ENCODE assay signal across 33 cellular contexts in the genomic region with DNA sequence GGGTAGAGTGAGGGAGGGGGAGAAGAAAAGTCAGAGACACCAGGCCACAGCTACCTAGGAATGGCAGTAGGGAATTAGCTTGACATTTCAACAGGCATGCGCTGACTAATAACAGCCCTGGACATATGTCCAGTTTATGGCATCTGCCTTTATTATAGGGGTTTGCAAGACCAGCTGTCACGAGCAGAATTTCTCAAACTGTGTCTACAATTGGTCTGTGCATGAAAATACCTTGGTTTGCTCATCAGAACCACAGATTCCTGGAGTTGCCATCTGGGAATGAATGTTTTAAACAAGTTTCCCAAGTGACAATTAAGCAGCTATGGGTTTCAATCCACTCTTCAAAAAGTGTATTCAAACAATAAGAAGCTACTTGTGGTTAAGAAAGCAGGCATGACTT.
"Had no signal": no experiment of that assay in that cellular context is flagged by ENCODE, and none has a peak within 500 bp of the region (broad histone marks: within the 10 kb centered on the region; RNA-seq: fewer than 3 reads in every experiment).

No MANE protein-coding gene starts in this region.

- H3K4me1 Mint-ChIP-seq: activated CD4-positive, alpha-beta memory T cell treated with anti-CD3 and anti-CD28 coated beads, Interleukin-2, amount 10 ng/mL, durations not matched to agents 7 days and 5 days; activated CD4-positive, alpha-beta T cell treated with anti-CD3 and anti-CD28 coated beads, Interleukin-2, amount 10 ng/mL, durations not matched to agents 7 days and 5 days; activated naive CD4-positive, alpha-beta T cell treated with anti-CD3 and anti-CD28 coated beads, Interleukin-2, amount 50 U/mL, for 24 hours; activated naive CD8-positive, alpha-beta T cell treated with anti-CD3 and anti-CD28 coated beads, Interleukin-2, amount 50 U/mL, for 24 hours; activated T-helper 17 cell treated with anti-CD3 and anti-CD28 coated beads, Interleukin-2, amount 50 U/mL, for 72 hours; immature natural killer cell; stimulated activated effector memory CD8-positive, alpha-beta T cell treated with anti-CD3 and anti-CD28 coated beads, Interleukin-12 subunit alpha, Interleukin-12 subunit beta, amount 100 ng/mL, for 72 hours; T-helper 17 cell had no signal

- H3K9me3 Mint-ChIP-seq: activated CD4-positive, alpha-beta memory T cell treated with anti-CD3 and anti-CD28 coated beads, Interleukin-2, amount 10 ng/mL, durations not matched to agents 7 days and 5 days; activated CD4-positive, alpha-beta T cell treated with anti-CD3 and anti-CD28 coated beads, Interleukin-2, amount 10 ng/mL, durations not matched to agents 7 days and 5 days; activated naive CD4-positive, alpha-beta T cell treated with anti-CD3 and anti-CD28 coated beads, Interleukin-2, amount 50 U/mL, for 24 hours; activated naive CD8-positive, alpha-beta T cell treated with anti-CD3 and anti-CD28 coated beads, Interleukin-2, amount 50 U/mL, for 24 hours; activated T-cell treated with anti-CD3 and anti-CD28 coated beads, Interleukin-2, amount 50 U/mL, for 4 hours; activated T-helper 17 cell treated with anti-CD3 and anti-CD28 coated beads, Interleukin-2, amount 50 U/mL, for 72 hours; effector memory CD8-positive, alpha-beta T cell; immature natural killer cell; mesothelial cell of epicardium; natural killer cell treated with Interleukin-12 subunit alpha and Interleukin-12 subunit beta and Interleukin-15 and Interleukin-18, amount 100 ng/mL, for 72 hours; stimulated activated effector memory CD8-positive, alpha-beta T cell treated with anti-CD3 and anti-CD28 coated beads, Interleukin-12 subunit alpha, Interleukin-12 subunit beta, amount 100 ng/mL, for 72 hours; stimulated activated naive CD8-positive, alpha-beta T cell treated with anti-CD3 and anti-CD28 coated beads, Interleukin-15, Interleukin-2, amounts not matched to agents 100 ng/mL and 50 ng/mL, for 24 hours had no signal

- DNase-seq: activated CD4-positive, alpha-beta memory T cell treated with anti-CD3 and anti-CD28 coated beads, Interleukin-2, amount 10 ng/mL, durations not matched to agents 7 days and 5 days; activated CD4-positive, alpha-beta T cell treated with anti-CD3 and anti-CD28 coated beads for 1 hour; activated CD4-positive, alpha-beta T cell treated with anti-CD3 and anti-CD28 coated beads, Interleukin-2, amount 10 ng/mL, durations not matched to agents 7 days and 5 days; activated CD8-positive, alpha-beta memory T cell treated with anti-CD3 and anti-CD28 coated beads, Interleukin-2, amount 50 U/mL, for 48 hours; activated gamma-delta T cell treated with Interleukin-2 at 50 U/mL for 16 hours; activated naive CD8-positive, alpha-beta T cell treated with anti-CD3 and anti-CD28 coated beads, Interleukin-2, amount 50 U/mL, for 24 hours; activated T-cell treated with anti-CD3 and anti-CD28 coated beads, Interleukin-2, amount 50 U/mL, for 4 hours; amygdala; caudate nucleus; cortex of kidney; effector memory CD8-positive, alpha-beta T cell; erythroblast; foreskin fibroblast; heart left ventricle; hypothalamus; immature natural killer cell; kidney; left colon; mammary epithelial cell; right lobe of liver; small intestine; stimulated activated CD4-positive, alpha-beta T cell treated with anti-CD3 and anti-CD28 coated beads, Interleukin-4, amount 100 ng/mL, for 24 hours; substantia nigra; T-helper 17 cell; T1000; upper lobe of left lung had no signal

- ATAC-seq: activated naive CD8-positive, alpha-beta T cell treated with anti-CD3 and anti-CD28 coated beads, Interleukin-2, amount 50 U/mL, for 24 hours; activated T-cell treated with anti-CD3 and anti-CD28 coated beads, Interleukin-2, amount 50 U/mL, for 4 hours; activated T-helper 17 cell treated with anti-CD3 and anti-CD28 coated beads, Interleukin-2, amount 50 U/mL, for 72 hours; effector memory CD8-positive, alpha-beta T cell; heart left ventricle; left colon; natural killer cell treated with Interleukin-12 subunit alpha and Interleukin-12 subunit beta and Interleukin-15 and Interleukin-18, amount 100 ng/mL, for 72 hours; right lobe of liver; stimulated activated effector memory CD8-positive, alpha-beta T cell treated with anti-CD3 and anti-CD28 coated beads, Interleukin-12 subunit alpha, Interleukin-12 subunit beta, amount 100 ng/mL, for 72 hours; T-helper 17 cell had no signal

- H3K27me3 Mint-ChIP-seq: effector memory CD8-positive, alpha-beta T cell had no signal

- H3K27ac Mint-ChIP-seq: activated CD4-positive, alpha-beta memory T cell treated with anti-CD3 and anti-CD28 coated beads, Interleukin-2, amount 10 ng/mL, durations not matched to agents 7 days and 5 days; activated CD4-positive, alpha-beta T cell treated with anti-CD3 and anti-CD28 coated beads, Interleukin-2, amount 10 ng/mL, durations not matched to agents 7 days and 5 days; activated naive CD4-positive, alpha-beta T cell treated with anti-CD3 and anti-CD28 coated beads, Interleukin-2, amount 50 U/mL, for 24 hours; activated naive CD8-positive, alpha-beta T cell treated with anti-CD3 and anti-CD28 coated beads, Interleukin-2, amount 50 U/mL, for 24 hours; activated T-helper 17 cell treated with anti-CD3 and anti-CD28 coated beads, Interleukin-2, amount 50 U/mL, for 72 hours; effector memory CD8-positive, alpha-beta T cell; immature natural killer cell; mesothelial cell of epicardium; natural killer cell treated with Interleukin-12 subunit alpha and Interleukin-12 subunit beta and Interleukin-15 and Interleukin-18, amount 100 ng/mL, for 72 hours; stimulated activated effector memory CD8-positive, alpha-beta T cell treated with anti-CD3 and anti-CD28 coated beads, Interleukin-12 subunit alpha, Interleukin-12 subunit beta, amount 100 ng/mL, for 72 hours; stimulated activated naive CD8-positive, alpha-beta T cell treated with anti-CD3 and anti-CD28 coated beads, Interleukin-15, Interleukin-2, amounts not matched to agents 100 ng/mL and 50 ng/mL, for 24 hours; T-helper 17 cell had no signal

- H3K4me3 Mint-ChIP-seq: activated CD4-positive, alpha-beta memory T cell treated with anti-CD3 and anti-CD28 coated beads, Interleukin-2, amount 10 ng/mL, durations not matched to agents 7 days and 5 days; activated CD4-positive, alpha-beta T cell treated with anti-CD3 and anti-CD28 coated beads, Interleukin-2, amount 10 ng/mL, durations not matched to agents 7 days and 5 days; activated naive CD4-positive, alpha-beta T cell treated with anti-CD3 and anti-CD28 coated beads, Interleukin-2, amount 50 U/mL, for 24 hours; activated naive CD8-positive, alpha-beta T cell treated with anti-CD3 and anti-CD28 coated beads, Interleukin-2, amount 50 U/mL, for 24 hours; activated T-cell treated with anti-CD3 and anti-CD28 coated beads, Interleukin-2, amount 50 U/mL, for 4 hours; activated T-helper 17 cell treated with anti-CD3 and anti-CD28 coated beads, Interleukin-2, amount 50 U/mL, for 72 hours; effector memory CD8-positive, alpha-beta T cell; immature natural killer cell; mesothelial cell of epicardium; natural killer cell treated with Interleukin-12 subunit alpha and Interleukin-12 subunit beta and Interleukin-15 and Interleukin-18, amount 100 ng/mL, for 72 hours; stimulated activated effector memory CD8-positive, alpha-beta T cell treated with anti-CD3 and anti-CD28 coated beads, Interleukin-12 subunit alpha, Interleukin-12 subunit beta, amount 100 ng/mL, for 72 hours; stimulated activated naive CD8-positive, alpha-beta T cell treated with anti-CD3 and anti-CD28 coated beads, Interleukin-15, Interleukin-2, amounts not matched to agents 100 ng/mL and 50 ng/mL, for 24 hours; T-helper 17 cell had no signal

- H3K36me3 Mint-ChIP-seq: activated naive CD4-positive, alpha-beta T cell treated with anti-CD3 and anti-CD28 coated beads, Interleukin-2, amount 50 U/mL, for 24 hours; immature natural killer cell; mesothelial cell of epicardium; natural killer cell treated with Interleukin-12 subunit alpha and Interleukin-12 subunit beta and Interleukin-15 and Interleukin-18, amount 100 ng/mL, for 72 hours; stimulated activated effector memory CD8-positive, alpha-beta T cell treated with anti-CD3 and anti-CD28 coated beads, Interleukin-12 subunit alpha, Interleukin-12 subunit beta, amount 100 ng/mL, for 72 hours had no signal

- H3K4me3 ChIP-seq: heart left ventricle, right lobe of liver, upper lobe of left lung, vagina had no signal
